ENCODE assay signal across 10 cellular contexts in genomic region chr6:49964064-49964463, GRCh38. TPM values are rescaled to one million over a fixed set of nuclear protein-coding genes. Genes with fewer than 3 reads are reported as not detected.
"Had no signal": no experiment of that assay in that cellular context is flagged by ENCODE, and none has a peak within 500 bp of the region (broad histone marks: within the 10 kb centered on the region; RNA-seq: fewer than 3 reads in every experiment).

Gene DEFB114, minus strand, starts transcription at chr6:49964164. Its CDS starts 59 bp downstream, at chr6:49964105.

- DNase-seq: IMR-90, KBM-7, KG1 had no signal

- H3K4me3 Mint-ChIP-seq: IgD-negative memory B cell had no signal

- H3K27me3 Mint-ChIP-seq: IgD-negative memory B cell had no signal

- H3K27ac Mint-ChIP-seq: IgD-negative memory B cell had no signal

- H3K4me2 ChIP-seq: KMS-11 had no signal

- H3K4me1 Mint-ChIP-seq: IgD-negative memory B cell had no signal

- H3K4me3 ChIP-seq: K562 had no signal

- H3K27ac ChIP-seq: HL-60, KMS-11 had no signal

- H3K36me3 Mint-ChIP-seq: IgD-negative memory B cell had no signal

- ATAC-seq: HepG2, K562 had no signal

RNA-seq across cellular contexts. Expression of gene DEFB114, which starts in this region (rescaled TPM):
- total RNA-seq: HepG2, HT-29, HT1080, IMR-90, K562 had no signal
- polyA plus RNA-seq: HepG2, IgD-negative memory B cell, IMR-90, K562 had no signal
